8 cellular contexts compared by ENCODE assay signal in genomic region chr1:100037665-100038400, GRCh38.
A peak's percentile ranks its signal among the peaks of the same experiment; 100 is the strongest.
DNase-seq lines count a peak whose midpoint lies in the region; ATAC-seq lines count a peak whose summit lies in the region.

No MANE protein-coding gene starts in this region.

- H3K27ac ChIP-seq in cingulate gyrus (ENCODE audit: low read depth, low read length) = peak overlapping the region; percentile 97

- DNase-seq in AML-193 (lab: John Stamatoyannopoulos, UW) (peak; percentile 60 to 70), NCI-H446 treated with DMSO at 0.1 percent for 48 hours (lab: John Stamatoyannopoulos, UW) (peak; percentile 78), left colon (peak; percentile 86 to 94)
- DNase-seq in activated CD4-positive, alpha-beta T cell treated with anti-CD3 and anti-CD28 coated beads for 36 hours = peak; percentile 95
- peak; percentile 80 to 90 for DNase-seq in stimulated activated CD4-positive, alpha-beta T cell treated with anti-CD3 and anti-CD28 coated beads, Interleukin-1b, Interleukin-23, amount 100 ng/mL, for 4 hours (ENCODE audit: low read depth in 2 of 2)

- H3K36me3 Mint-ChIP-seq in activated CD4-positive, alpha-beta T cell treated with anti-CD3 and anti-CD28 coated beads for 36 hours (ENCODE audit: low read depth) = peaks cover 32% of the 10 kb centered on the region

- peaks cover 49% of the 10 kb centered on the region for H3K4me1 Mint-ChIP-seq in activated CD4-positive, alpha-beta T cell treated with anti-CD3 and anti-CD28 coated beads for 36 hours

- no peaks in the 10 kb centered on the region for H3K27me3 Mint-ChIP-seq in activated CD4-positive, alpha-beta T cell treated with anti-CD3 and anti-CD28 coated beads for 36 hours

- ATAC-seq in GM19035 (IDR thresholded peaks at IDR 0.05; ENCODE audit: unreplicated experiment) = peak; percentile 86
- peak; percentile 84 for ATAC-seq in HG03280 (IDR thresholded peaks at IDR 0.05; ENCODE audit: unreplicated experiment)
- peak; percentile 80 for ATAC-seq in activated CD4-positive, alpha-beta T cell treated with anti-CD3 and anti-CD28 coated beads for 36 hours
- peak; percentile 92 for ATAC-seq in left colon

- intact Hi-C loops in activated CD4-positive, alpha-beta T cell treated with anti-CD3 and anti-CD28 coated beads for 36 hours (cut with DNase I, micrococcal nuclease) = loop anchor here (1.0 to 5.0 kb wide), 15 partner anchors 68 to 1199 kb away; partner anchors contain the start of genes AGL (in 2 of the 2), CDC14A (in 2 of the 2), S1PR1 (in 2 of the 2) and SLC30A7 (in 2 of the 2)
- intact Hi-C loops in left colon (cut with DNase I, micrococcal nuclease) = no loop called here

- POLR2A ChIA-PET in activated CD4-positive, alpha-beta T cell treated with anti-CD3 and anti-CD28 coated beads for 36 hours (lab: Charles Lee) = interaction anchor here (0.6 to 3.0 kb wide), 5 partner anchors 9 to 270 kb away, joined by 3 to 10 read pairs (median 5); partner anchors contain the start of genes SLC35A3 and TRMT13

- H3K27ac Mint-ChIP-seq in activated CD4-positive, alpha-beta T cell treated with anti-CD3 and anti-CD28 coated beads for 36 hours = peak overlapping the region; percentile 98

- H3K9me3 Mint-ChIP-seq in activated CD4-positive, alpha-beta T cell treated with anti-CD3 and anti-CD28 coated beads for 36 hours (ENCODE audit: low read depth) = no peaks in the 10 kb centered on the region

- CTCF ChIA-PET in activated CD4-positive, alpha-beta T cell treated with anti-CD3 and anti-CD28 coated beads for 36 hours (lab: Charles Lee) = interaction anchor here (0.9 kb wide), 1 partner anchor 15 kb away, joined by 8 read pairs; no protein-coding TSS in a partner anchor

- peak overlapping the region; percentile 95 for H3K4me3 Mint-ChIP-seq in activated CD4-positive, alpha-beta T cell treated with anti-CD3 and anti-CD28 coated beads for 36 hours

Comparison
In these comparisons a context has a peak if more than half of its experiments do, and no peak if none do; other contexts are left out.
1. Peak in every context shown above with its lines: DNase-seq, ATAC-seq and H3K27ac ChIP-seq.
2. intact Hi-C loops: an anchor here in activated CD4-positive, alpha-beta T cell treated with anti-CD3 and anti-CD28 coated beads for 36 hours (1.0 to 5.0 kb wide); none called in left colon.